Comparison of ENCODE assay signal across 9 cellular contexts in genomic region chr17:29251969-29252866, GRCh38.
DNase-seq lines count a peak whose midpoint lies in the region; ATAC-seq and TF ChIP-seq lines count a peak whose summit lies in the region.
"Had no signal": no experiment of that assay in that cellular context is flagged by ENCODE, and none has a peak within 500 bp of the region (broad histone marks: within the 10 kb centered on the region; RNA-seq: fewer than 3 reads in every experiment).

No MANE protein-coding gene starts in this region.

- TF ChIP-seq CTCF in GM12872 (IDR thresholded peaks at IDR 0.05; ENCODE audit: insufficient read depth, low read depth, low read length), result peak; percentile 48; the same call in 2 of the 3 replicates
- TF ChIP-seq CTCF in RWPE1 (conservative IDR thresholded peaks at IDR 0.05; ENCODE audit: low read depth), result no peak

- POLR2A ChIA-PET in RWPE1 (lab: Yijun Ruan, JAX; ENCODE audit: low non-redundant PET), result no interaction called here

- DNase-seq in 8988T (peak; percentile 46), RWPE1 (ENCODE audit: low spot score) (peak; percentile 29), glomerular visceral epithelial cell (ENCODE audit: extremely low spot score) (peak; percentile 28), NCI-H1417 treated with DMSO at 0.1 percent for 48 hours (lab: John Stamatoyannopoulos, UW) (no peak)
- DNase-seq in central memory CD4-positive, alpha-beta T cell, result no peak
- DNase-seq in stimulated activated CD4-positive, alpha-beta T cell treated with anti-CD3 and anti-CD28 coated beads, Interleukin-1b, Interleukin-23, amount 100 ng/mL, for 48 hours, result no peak

- ATAC-seq in GM21529 (IDR thresholded peaks at IDR 0.05; ENCODE audit: unreplicated experiment), result no peak

- H3K27ac ChIP-seq in RWPE1, result no peak overlapping the region
- H3K27ac ChIP-seq: skin epidermis had no signal

- CTCF ChIA-PET in RWPE1 (lab: Yijun Ruan, JAX), result interaction anchor here (0.5 kb wide), 1 partner anchor 11 kb away, joined by 3 read pairs; no protein-coding TSS in a partner anchor

Comparison
In these comparisons a context has a peak if more than half of its experiments do, and no peak if none do; other contexts are left out.
1. DNase-seq: peak in 8988T (single experiment), RWPE1 (single experiment) and glomerular visceral epithelial cell (single experiment); none in NCI-H1417 treated with DMSO at 0.1 percent for 48 hours (single experiment), central memory CD4-positive, alpha-beta T cell (single experiment) and stimulated activated CD4-positive, alpha-beta T cell treated with anti-CD3 and anti-CD28 coated beads, Interleukin-1b, Interleukin-23, amount 100 ng/mL, for 48 hours (single experiment).